In genomic region chr3:125671461-125672243, GRCh38 we compare ENCODE assay signal across 33 cellular contexts.
"Had no signal": no experiment of that assay in that cellular context is flagged by ENCODE, and none has a peak within 500 bp of the region (broad histone marks: within the 10 kb centered on the region; RNA-seq: fewer than 3 reads in every experiment).

No MANE protein-coding gene starts in this region.

- H3K27me3 Mint-ChIP-seq: activated CD4-positive, alpha-beta memory T cell treated with anti-CD3 and anti-CD28 coated beads for 36 hours; activated CD4-positive, alpha-beta T cell treated with anti-CD3 and anti-CD28 coated beads for 36 hours; activated naive CD4-positive, alpha-beta T cell treated with anti-CD3 and anti-CD28 coated beads, Interleukin-2, amount 50 U/mL, for 24 hours; activated naive CD8-positive, alpha-beta T cell treated with anti-CD3 and anti-CD28 coated beads for 36 hours; activated naive CD8-positive, alpha-beta T cell treated with anti-CD3 and anti-CD28 coated beads, Interleukin-2, amount 50 U/mL, for 24 hours; T-helper 17 cell had no signal

- H3K4me1 Mint-ChIP-seq: activated CD4-positive, alpha-beta T cell treated with anti-CD3 and anti-CD28 coated beads for 36 hours; activated CD4-positive, alpha-beta T cell treated with anti-CD3 and anti-CD28 coated beads, Interleukin-2, amount 10 ng/mL, durations not matched to agents 24 days and 14 days; activated CD8-positive, alpha-beta memory T cell treated with anti-CD3 and anti-CD28 coated beads, Interleukin-2, amount 10 ng/mL, durations not matched to agents 7 days and 5 days; activated naive CD4-positive, alpha-beta T cell treated with anti-CD3 and anti-CD28 coated beads, Interleukin-2, amount 50 U/mL, for 24 hours; activated naive CD8-positive, alpha-beta T cell treated with anti-CD3 and anti-CD28 coated beads for 36 hours; activated naive CD8-positive, alpha-beta T cell treated with anti-CD3 and anti-CD28 coated beads, Interleukin-2, amount 50 U/mL, for 24 hours; T-helper 17 cell had no signal

- DNase-seq: activated CD4-positive, alpha-beta memory T cell treated with anti-CD3 and anti-CD28 coated beads for 36 hours; activated CD4-positive, alpha-beta T cell treated with anti-CD3 and anti-CD28 coated beads for 36 hours; activated CD4-positive, alpha-beta T cell treated with anti-CD3 and anti-CD28 coated beads, Interleukin-2, amount 10 ng/mL, durations not matched to agents 24 days and 14 days; activated CD4-positive, CD25-positive, alpha-beta regulatory T cell; activated CD4-positive, CD25-positive, alpha-beta regulatory T cell treated with anti-CD3 and anti-CD28 coated beads, Interleukin-2, amount 50 U/mL, for 72 hours; activated CD8-positive, alpha-beta memory T cell treated with anti-CD3 and anti-CD28 coated beads, Interleukin-2, amount 10 ng/mL, durations not matched to agents 7 days and 5 days; activated CD8-positive, alpha-beta memory T cell treated with anti-CD3 and anti-CD28 coated beads, Interleukin-2, amount 50 U/mL, for 4 hours; activated CD8-positive, alpha-beta T cell treated with anti-CD3 and anti-CD28 coated beads, Interleukin-2, amount 10 ng/mL, durations not matched to agents 7 days and 5 days; activated effector memory CD4-positive, alpha-beta T cell treated with anti-CD3 and anti-CD28 coated beads, Interleukin-2, amount 50 U/mL, for 16 hours; activated naive CD4-positive, alpha-beta T cell treated with anti-CD3 and anti-CD28 coated beads for 36 hours; activated naive CD8-positive, alpha-beta T cell treated with anti-CD3 and anti-CD28 coated beads for 36 hours; activated naive CD8-positive, alpha-beta T cell treated with anti-CD3 and anti-CD28 coated beads, Interleukin-2, amount 50 U/mL, for 24 hours; activated T-cell treated with anti-CD3 and anti-CD28 coated beads, Interleukin-2, amount 50 U/mL, for 1 hour; activated T-cell treated with anti-CD3 and anti-CD28 coated beads, Interleukin-2, amount 50 U/mL, for 48 hours; adrenal gland; amygdala; aorta; body of pancreas; caudate nucleus; cerebellar nuclear complex; colonic mucosa; effector CD8-positive, alpha-beta T cell; endodermal cell; foreskin fibroblast; head of caudate nucleus; T-helper 1 cell; T-helper 17 cell; T1000 had no signal

- H3K4me1 ChIP-seq: adrenal gland, body of pancreas, colonic mucosa had no signal

- H3K9me3 Mint-ChIP-seq: activated CD4-positive, alpha-beta memory T cell treated with anti-CD3 and anti-CD28 coated beads for 36 hours; activated CD4-positive, alpha-beta T cell treated with anti-CD3 and anti-CD28 coated beads, Interleukin-2, amount 10 ng/mL, durations not matched to agents 24 days and 14 days; activated naive CD4-positive, alpha-beta T cell treated with anti-CD3 and anti-CD28 coated beads for 36 hours; activated naive CD4-positive, alpha-beta T cell treated with anti-CD3 and anti-CD28 coated beads, Interleukin-2, amount 50 U/mL, for 24 hours; activated naive CD8-positive, alpha-beta T cell treated with anti-CD3 and anti-CD28 coated beads for 36 hours; activated naive CD8-positive, alpha-beta T cell treated with anti-CD3 and anti-CD28 coated beads, Interleukin-2, amount 50 U/mL, for 24 hours; activated T-helper 1 cell treated with anti-CD3 and anti-CD28 coated beads, Interleukin-12 subunit alpha, Interleukin-12 subunit beta, Interleukin-2, Interleukin-4 antibody, amounts not matched to agents 30 ng/mL and 10 ng/mL and 1 ng/mL, durations not matched to agents 14 hours and 24 hours and 36 hours; activated T-helper 2 cell treated with anti-CD3 and anti-CD28 coated beads, Interferon-gamma antibody, Interleukin-2, Interleukin-4, amounts not matched to agents 10 μg/mL and 5 μg/mL and 100 μg/mL, durations not matched to agents 14 hours and 24 hours and 36 hours; T-helper 2 cell treated with Interferon-gamma antibody and Interleukin-4, amounts not matched to agents 5 μg/mL and 100 μg/mL, for 36 hours had no signal

- H3K9me3 ChIP-seq: adrenal gland, body of pancreas, colonic mucosa had no signal

- H3K4me3 ChIP-seq: adrenal gland, body of pancreas, colonic mucosa had no signal

- ATAC-seq: activated CD4-positive, alpha-beta T cell treated with anti-CD3 and anti-CD28 coated beads for 36 hours; activated CD8-positive, alpha-beta memory T cell treated with anti-CD3 and anti-CD28 coated beads, Interleukin-2, amount 10 ng/mL, durations not matched to agents 7 days and 5 days; activated CD8-positive, alpha-beta T cell treated with anti-CD3 and anti-CD28 coated beads, Interleukin-2, amount 10 ng/mL, durations not matched to agents 7 days and 5 days; activated naive CD8-positive, alpha-beta T cell treated with anti-CD3 and anti-CD28 coated beads, Interleukin-2, amount 50 U/mL, for 24 hours; body of pancreas; esophagus mucosa; T-helper 17 cell had no signal

- H3K36me3 Mint-ChIP-seq: activated CD4-positive, alpha-beta memory T cell treated with anti-CD3 and anti-CD28 coated beads for 36 hours; activated CD8-positive, alpha-beta memory T cell treated with anti-CD3 and anti-CD28 coated beads, Interleukin-2, amount 10 ng/mL, durations not matched to agents 7 days and 5 days; activated naive CD4-positive, alpha-beta T cell treated with anti-CD3 and anti-CD28 coated beads, Interleukin-2, amount 50 U/mL, for 24 hours; activated naive CD8-positive, alpha-beta T cell treated with anti-CD3 and anti-CD28 coated beads for 36 hours had no signal

- H3K27ac ChIP-seq: adrenal gland, body of pancreas, colonic mucosa had no signal

- H3K36me3 ChIP-seq: adrenal gland, colonic mucosa had no signal

- H3K27me3 ChIP-seq: adrenal gland, body of pancreas, colonic mucosa had no signal

- H3K4me3 Mint-ChIP-seq: activated CD4-positive, alpha-beta memory T cell treated with anti-CD3 and anti-CD28 coated beads for 36 hours; activated CD4-positive, alpha-beta T cell treated with anti-CD3 and anti-CD28 coated beads for 36 hours; activated CD4-positive, alpha-beta T cell treated with anti-CD3 and anti-CD28 coated beads, Interleukin-2, amount 10 ng/mL, durations not matched to agents 24 days and 14 days; activated CD8-positive, alpha-beta memory T cell treated with anti-CD3 and anti-CD28 coated beads, Interleukin-2, amount 10 ng/mL, durations not matched to agents 7 days and 5 days; activated CD8-positive, alpha-beta T cell treated with anti-CD3 and anti-CD28 coated beads, Interleukin-2, amount 10 ng/mL, durations not matched to agents 7 days and 5 days; activated naive CD4-positive, alpha-beta T cell treated with anti-CD3 and anti-CD28 coated beads for 36 hours; activated naive CD4-positive, alpha-beta T cell treated with anti-CD3 and anti-CD28 coated beads, Interleukin-2, amount 50 U/mL, for 24 hours; activated naive CD8-positive, alpha-beta T cell treated with anti-CD3 and anti-CD28 coated beads for 36 hours; activated naive CD8-positive, alpha-beta T cell treated with anti-CD3 and anti-CD28 coated beads, Interleukin-2, amount 50 U/mL, for 24 hours; activated T-helper 1 cell treated with anti-CD3 and anti-CD28 coated beads, Interleukin-12 subunit alpha, Interleukin-12 subunit beta, Interleukin-2, Interleukin-4 antibody, amounts not matched to agents 30 ng/mL and 10 ng/mL and 1 ng/mL, durations not matched to agents 14 hours and 24 hours and 36 hours; endodermal cell; T-helper 17 cell; T-helper 2 cell treated with Interferon-gamma antibody and Interleukin-4, amounts not matched to agents 5 μg/mL and 100 μg/mL, for 36 hours had no signal

- H3K27ac Mint-ChIP-seq: activated CD4-positive, alpha-beta memory T cell treated with anti-CD3 and anti-CD28 coated beads for 36 hours; activated CD4-positive, alpha-beta T cell treated with anti-CD3 and anti-CD28 coated beads for 36 hours; activated CD4-positive, alpha-beta T cell treated with anti-CD3 and anti-CD28 coated beads, Interleukin-2, amount 10 ng/mL, durations not matched to agents 24 days and 14 days; activated CD8-positive, alpha-beta memory T cell treated with anti-CD3 and anti-CD28 coated beads, Interleukin-2, amount 10 ng/mL, durations not matched to agents 7 days and 5 days; activated CD8-positive, alpha-beta T cell treated with anti-CD3 and anti-CD28 coated beads, Interleukin-2, amount 10 ng/mL, durations not matched to agents 7 days and 5 days; activated naive CD4-positive, alpha-beta T cell treated with anti-CD3 and anti-CD28 coated beads for 36 hours; activated naive CD8-positive, alpha-beta T cell treated with anti-CD3 and anti-CD28 coated beads for 36 hours; activated naive CD8-positive, alpha-beta T cell treated with anti-CD3 and anti-CD28 coated beads, Interleukin-2, amount 50 U/mL, for 24 hours; activated T-helper 1 cell treated with anti-CD3 and anti-CD28 coated beads, Interleukin-12 subunit alpha, Interleukin-12 subunit beta, Interleukin-2, Interleukin-4 antibody, amounts not matched to agents 30 ng/mL and 10 ng/mL and 1 ng/mL, durations not matched to agents 14 hours and 24 hours and 36 hours; activated T-helper 2 cell treated with anti-CD3 and anti-CD28 coated beads, Interferon-gamma antibody, Interleukin-2, Interleukin-4, amounts not matched to agents 10 μg/mL and 5 μg/mL and 100 μg/mL, durations not matched to agents 14 hours and 24 hours and 36 hours; endodermal cell; T-helper 17 cell; T-helper 2 cell treated with Interferon-gamma antibody and Interleukin-4, amounts not matched to agents 5 μg/mL and 100 μg/mL, for 36 hours had no signal
